8 cellular contexts compared by ENCODE assay signal in genomic region chr11:19951558-19952083, GRCh38.
DNase-seq lines count a peak whose midpoint lies in the region; ATAC-seq and TF ChIP-seq lines count a peak whose summit lies in the region.

No MANE protein-coding gene starts in this region.

- peaks cover 3 to 8% (median 7%) of the 10 kb centered on the region in 3 donors for H3K4me1 Mint-ChIP-seq in IgD-negative memory B cell

- no peak overlapping the region for H2BK12ac ChIP-seq in mesenchymal stem cell (ENCODE audit: low read length in 2 of 2)

- peaks cover 5 to 57% (median 27%) of the 10 kb centered on the region in 12 donors for H3K4me1 ChIP-seq in heart left ventricle
- H3K4me1 ChIP-seq in right cardiac atrium (ENCODE audit: control insufficient read depth, insufficient read depth, low read length), result peaks cover 4% of the 10 kb centered on the region
- H3K4me1 ChIP-seq in Panc1 (ENCODE audit: control insufficient read depth, insufficient read depth, low read length), result peaks cover 4% of the 10 kb centered on the region
- H3K4me1 ChIP-seq in mesenchymal stem cell (ENCODE audit: control insufficient read depth, insufficient read depth, low read depth, low read length), result peaks cover 5% of the 10 kb centered on the region

- H3K4me2 ChIP-seq in mesenchymal stem cell (ENCODE audit: low read length, poor library complexity, severe bottlenecking), result no peak overlapping the region

- H4K91ac ChIP-seq in mesenchymal stem cell (ENCODE audit: low read length), result no peak overlapping the region

- 3 to 7% (median 6%) methylated on average over 5 of the region's 5 CpGs for WGBS in heart left ventricle, 4 donors
- 9% methylated on average over 5 of the region's 5 CpGs for WGBS in right cardiac atrium
- 13% methylated on average over 5 of the region's 5 CpGs for WGBS in mesenchymal stem cell

- H2BK15ac ChIP-seq in mesenchymal stem cell (ENCODE audit: low read depth, poor library complexity, severe bottlenecking), result no peak overlapping the region

- ATAC-seq in heart left ventricle (peak in 2 of 4 donors; percentile 26 to 39), right cardiac atrium (no peak), GM21737 (IDR thresholded peaks at IDR 0.05; ENCODE audit: unreplicated experiment) (peak; percentile 79), Panc1 (peak; percentile 59)

- no peaks in the 10 kb centered on the region for H3K27me3 ChIP-seq in heart left ventricle
- H3K27me3 ChIP-seq in right cardiac atrium (ENCODE audit: control insufficient read depth, insufficient read depth), result no peaks in the 10 kb centered on the region
- no peaks in the 10 kb centered on the region for H3K27me3 ChIP-seq in Panc1 (ENCODE audit: control insufficient read depth, insufficient read depth, low read length)
- H3K27me3 ChIP-seq in mesenchymal stem cell (ENCODE audit: control insufficient read depth in 1 of 2, insufficient read depth in 1 of 2, low read length in 2 of 2), result no peaks in the 10 kb centered on the region

- DNase-seq in heart left ventricle (no peak), right cardiac atrium (no peak), Panc1 (ENCODE audit: low read depth, low spot score) (peak; percentile 25), dedifferentiated amniotic fluid mesenchymal stem cell (ENCODE audit: extremely low spot score) (peak; percentile 73), mesenchymal stem cell (peak; percentile 80), mucosa of gallbladder (ENCODE audit: low spot score) (no peak)

- H3K36me3 ChIP-seq in heart left ventricle (peaks cover 0 to 43% (median 17%) of the 10 kb centered on the region in 9 donors), Panc1 (ENCODE audit: control insufficient read depth, insufficient read depth, low read length) (no peaks in the 10 kb centered on the region), mesenchymal stem cell (ENCODE audit: control insufficient read depth in 1 of 2, insufficient read depth in 2 of 2, low read depth in 1 of 2, low read length in 2 of 2) (peaks cover 11 to 68% of the 10 kb centered on the region in 2 experiments)

- TF ChIP-seq CTCF in heart left ventricle (IDR thresholded peaks at IDR 0.05) (peak; percentile 50 to 76 (median 70)), Panc1 (IDR thresholded peaks at IDR 0.05) (peak; percentile 73)

- H2BK5ac ChIP-seq in mesenchymal stem cell (ENCODE audit: low read depth, low read length, poor library complexity, severe bottlenecking), result no peak overlapping the region

- no peak overlapping the region for H3K23ac ChIP-seq in mesenchymal stem cell (ENCODE audit: low read length in 2 of 2)

- no peak overlapping the region for H2AK5ac ChIP-seq in mesenchymal stem cell (ENCODE audit: low read length, severe bottlenecking)

- H3K27ac ChIP-seq in heart left ventricle (peak overlapping the region in 5 of 12 donors; percentile 2 to 44 (median 30)), right cardiac atrium (ENCODE audit: low read length) (no peak overlapping the region), Panc1 (ENCODE audit: low read length) (0 out of 2 replicates have a peak overlapping the region, but pooled peaks have one; percentile 29), mesenchymal stem cell (ENCODE audit: low read length, poor library complexity, severe bottlenecking) (no peak overlapping the region)

- in situ Hi-C loops in Panc1 (cut with HindIII; ENCODE audit: low pct_unique_long_range_greater_than_20kb, low sequenced_read_pairs), result no loop called here

- H3K9ac ChIP-seq in mesenchymal stem cell (ENCODE audit: low read length), result peak overlapping the region; percentile 9

- no peak overlapping the region for H3K27ac Mint-ChIP-seq in IgD-negative memory B cell

- no peaks in the 10 kb centered on the region for H3K36me3 Mint-ChIP-seq in IgD-negative memory B cell

- H3K79me1 ChIP-seq in mesenchymal stem cell (replicated peaks; ENCODE audit: low read length, poor library complexity, severe bottlenecking), result peaks cover 4% of the 10 kb centered on the region

- no peak for TF ChIP-seq POLR2A in heart left ventricle (IDR thresholded peaks at IDR 0.05)

- no peak overlapping the region for H3K18ac ChIP-seq in mesenchymal stem cell (ENCODE audit: low read depth in 1 of 2, low read length in 2 of 2)

- no peaks in the 10 kb centered on the region for H3K9me3 ChIP-seq in heart left ventricle
- no peaks in the 10 kb centered on the region for H3K9me3 ChIP-seq in right cardiac atrium (ENCODE audit: control insufficient read depth, low read length)
- H3K9me3 ChIP-seq in Panc1 (ENCODE audit: control insufficient read depth, insufficient read depth, low read depth, low read length), result no peaks in the 10 kb centered on the region
- no peaks in the 10 kb centered on the region for H3K9me3 ChIP-seq in mesenchymal stem cell (ENCODE audit: control insufficient read depth, low read length)

- no peak overlapping the region for H2BK120ac ChIP-seq in mesenchymal stem cell (ENCODE audit: low read depth, low read length)

- H2AFZ ChIP-seq in mesenchymal stem cell (ENCODE audit: low read depth, low read length), result no peak overlapping the region

- peak overlapping the region in 4 of 12 donors; percentile 8 to 43 (median 26) for H3K4me3 ChIP-seq in heart left ventricle
- H3K4me3 ChIP-seq in right cardiac atrium (ENCODE audit: low read length), result no peak overlapping the region
- H3K4me3 ChIP-seq in Panc1 (ENCODE audit: low read depth in 2 of 2, low read length in 2 of 2), result no peak overlapping the region
- H3K4me3 ChIP-seq in mesenchymal stem cell (ENCODE audit: insufficient read depth in 1 of 2, low read depth in 1 of 2, low read length in 2 of 2), result no peak overlapping the region

- H3K9me3 Mint-ChIP-seq in IgD-negative memory B cell, result peaks cover 0 to 1% (median 0%) of the 10 kb centered on the region in 3 donors

- POLR2A ChIA-PET in Panc1 (lab: Charles Lee), result interaction anchor here (0.6 kb wide), 1 partner anchor 36 kb away, joined by 3 read pairs; no protein-coding TSS in a partner anchor

- no peak overlapping the region for H3K14ac ChIP-seq in mesenchymal stem cell (ENCODE audit: low read length in 2 of 2)

- H3K4me3 Mint-ChIP-seq in IgD-negative memory B cell, result peak overlapping the region; percentile 30 to 89 (median 74)

- H4K8ac ChIP-seq in mesenchymal stem cell (ENCODE audit: low read length), result no peak overlapping the region

- peaks cover 11% of the 10 kb centered on the region for H3K27me3 Mint-ChIP-seq in IgD-negative memory B cell

- CTCF ChIA-PET in Panc1 (lab: Charles Lee), result interaction anchor here (0.9 kb wide), 1 partner anchor 47 kb away, joined by 3 read pairs; no protein-coding TSS in a partner anchor

- H3K4ac ChIP-seq in mesenchymal stem cell (ENCODE audit: low read depth in 1 of 2, low read length in 2 of 2), result no peak overlapping the region

- BruUV-seq in Panc1 (replicated peaks; lab: Mats Ljungman, UMichigan), result no TSS peak

- intact Hi-C loops in heart left ventricle (cut with DNase I) (loop anchor here (1.0 to 10.0 kb wide), 11 partner anchors 41 to 403 kb away; no protein-coding TSS in a partner anchor), right cardiac atrium (cut with DNase I) (loop anchor here (2.0 to 10.0 kb wide), 6 partner anchors 103 to 181 kb away; no protein-coding TSS in a partner anchor), Panc1 (cut with micrococcal nuclease; ENCODE audit: unreplicated experiment) (loop anchor here (2.0 kb wide), 2 partner anchors 159 to 181 kb away; no protein-coding TSS in a partner anchor)

Comparison
In these comparisons a context has a peak if more than half of its experiments do, and no peak if none do; other contexts are left out.
1. ATAC-seq: peak in GM21737 (single experiment) and Panc1 (single experiment); none in right cardiac atrium (0 of 2).
2. DNase-seq: peak in Panc1 (single experiment), dedifferentiated amniotic fluid mesenchymal stem cell (single experiment) and mesenchymal stem cell (single experiment); none in heart left ventricle (0 of 5), right cardiac atrium (0 of 3) and mucosa of gallbladder (single experiment).